In genomic region chr19:18809149-18809978, GRCh38 we compare ENCODE assay signal across 12 cellular contexts. TPM values are rescaled to one million over a fixed set of nuclear protein-coding genes. Genes with fewer than 3 reads are reported as not detected.
A peak's percentile ranks its signal among the peaks of the same experiment; 100 is the strongest.
DNase-seq lines count a peak whose midpoint lies in the region; ATAC-seq and TF ChIP-seq lines count a peak whose summit lies in the region.
"Had no signal": no experiment of that assay in that cellular context is flagged by ENCODE, and none has a peak within 500 bp of the region (broad histone marks: within the 10 kb centered on the region; RNA-seq: fewer than 3 reads in every experiment).

No MANE protein-coding gene starts in this region.

- peak overlapping the region; percentile 19 for H3K4me3 Mint-ChIP-seq in memory B cell
- no peak overlapping the region for H3K4me3 Mint-ChIP-seq in activated T-helper 17 cell treated with anti-CD3 and anti-CD28 coated beads, Interleukin-2, amount 50 U/mL, for 72 hours

- ATAC-seq in memory B cell (ENCODE audit: low read depth) (no peak), HG02870 (IDR thresholded peaks at IDR 0.05; ENCODE audit: unreplicated experiment) (no peak), HG03439 (IDR thresholded peaks at IDR 0.05; ENCODE audit: unreplicated experiment) (no peak)
- no peak for ATAC-seq in activated T-helper 17 cell treated with anti-CD3 and anti-CD28 coated beads, Interleukin-2, amount 50 U/mL, for 72 hours (replicated peaks)
- ATAC-seq: Panc1 had no signal

- no peak overlapping the region for H3K27ac Mint-ChIP-seq in memory B cell
- H3K27ac Mint-ChIP-seq in activated T-helper 17 cell treated with anti-CD3 and anti-CD28 coated beads, Interleukin-2, amount 50 U/mL, for 72 hours, result no peak overlapping the region

- peak; percentile 50 for DNase-seq in A172 (ENCODE audit: low spot score)
- peak; percentile 46 to 55 for DNase-seq in Kasumi-1 (lab: John Stamatoyannopoulos, UW)
- DNase-seq in cardiac fibroblast (ENCODE audit: low read depth in 2 of 2), result peak; percentile 88 to 92
- no peak for DNase-seq in memory B cell (ENCODE audit: low spot score in 2 of 2)
- no peak for DNase-seq in erythroblast (lab: John Stamatoyannopoulos, UW)
- DNase-seq: central memory CD4-positive, alpha-beta T cell; small intestine had no signal

- H3K4me3 ChIP-seq in cardiac fibroblast (replicated peaks in 1 of 2; ENCODE audit: low read depth in 2 of 2, low read length in 2 of 2), result no peak overlapping the region

- TF ChIP-seq CTCF in cardiac fibroblast (IDR thresholded peaks at IDR 0.05; ENCODE audit: low read depth, low read length), result no peak

- H3K9me3 Mint-ChIP-seq in memory B cell, result no peaks in the 10 kb centered on the region
- H3K9me3 Mint-ChIP-seq in activated T-helper 17 cell treated with anti-CD3 and anti-CD28 coated beads, Interleukin-2, amount 50 U/mL, for 72 hours, result no peaks in the 10 kb centered on the region

- peaks cover 4% of the 10 kb centered on the region for H3K4me1 Mint-ChIP-seq in memory B cell
- no peaks in the 10 kb centered on the region for H3K4me1 Mint-ChIP-seq in activated T-helper 17 cell treated with anti-CD3 and anti-CD28 coated beads, Interleukin-2, amount 50 U/mL, for 72 hours

- peaks cover 11% of the 10 kb centered on the region for H3K27me3 Mint-ChIP-seq in memory B cell
- peaks cover 3% of the 10 kb centered on the region for H3K27me3 Mint-ChIP-seq in activated T-helper 17 cell treated with anti-CD3 and anti-CD28 coated beads, Interleukin-2, amount 50 U/mL, for 72 hours

- no peak for TF ChIP-seq POLR2A in erythroblast (IDR thresholded peaks at IDR 0.05; ENCODE audit: low read length)

- H3K36me3 Mint-ChIP-seq in memory B cell, result no peaks in the 10 kb centered on the region
- no peaks in the 10 kb centered on the region for H3K36me3 Mint-ChIP-seq in activated T-helper 17 cell treated with anti-CD3 and anti-CD28 coated beads, Interleukin-2, amount 50 U/mL, for 72 hours (ENCODE audit: low read depth)

RNA-seq across cellular contexts. Expression of gene COMP, which starts 18.3 kb away (rescaled TPM):
- total RNA-seq in A172 (2014; rRNA removed; shearing (Covaris generic)), result not detected in 2 replicates
- total RNA-seq in activated T-helper 17 cell treated with anti-CD3 and anti-CD28 coated beads, Interleukin-2, amount 50 U/mL, for 72 hours, result not detected
- total RNA-seq: activated CD8-positive, alpha-beta memory T cell treated with anti-CD3 and anti-CD28 coated beads for 36 hours had no signal

RNA-seq across cellular contexts. Expression of gene UPF1, which starts 22.4 kb away (rescaled TPM):
- total RNA-seq in A172 (2014; rRNA removed; shearing (Covaris generic)), result 40.3 and 56.4 TPM in 2 replicates
- 10 to 100 TPM; 64.9 to 90.1 TPM for total RNA-seq in activated T-helper 17 cell treated with anti-CD3 and anti-CD28 coated beads, Interleukin-2, amount 50 U/mL, for 72 hours

Comparison
In these comparisons a context has a peak if more than half of its experiments do, and no peak if none do; other contexts are left out.
1. DNase-seq: peak in A172 (single experiment), Kasumi-1 (2 of 2) and cardiac fibroblast (2 of 2); none in memory B cell (0 of 2) and erythroblast (0 of 2).